In the genomic region with DNA sequence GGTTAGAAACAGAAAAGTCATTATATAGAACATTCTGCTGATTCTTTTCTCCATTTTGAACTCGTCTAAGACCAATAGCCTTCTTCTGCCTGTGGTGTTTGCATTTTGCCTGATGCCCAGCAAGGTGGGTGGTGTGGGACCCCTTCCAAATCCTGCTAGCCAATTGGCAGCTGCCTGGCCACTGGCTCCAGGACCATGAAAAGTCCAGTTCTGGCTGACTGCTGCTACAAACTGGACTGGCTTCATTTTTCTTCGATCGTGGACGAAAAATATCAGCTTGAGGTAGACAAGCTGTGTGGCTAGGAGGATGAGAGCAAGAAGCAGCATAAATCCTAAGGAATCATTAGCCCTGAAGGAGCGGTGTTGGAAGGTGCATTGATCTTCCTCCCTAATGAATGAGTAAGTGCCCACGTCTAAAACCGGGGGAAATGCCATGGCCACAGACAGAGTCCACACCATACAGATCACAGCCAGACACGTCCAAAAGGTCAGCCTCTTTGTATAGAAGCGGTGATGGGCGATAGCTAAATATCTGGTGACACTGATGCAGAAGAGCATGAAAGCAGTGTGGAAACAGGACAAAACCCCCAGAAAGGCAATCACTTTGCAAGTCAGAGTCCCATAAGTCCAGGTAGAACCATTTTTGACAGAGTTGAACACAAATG, we compare ENCODE assay signal across 12 cellular contexts. TPM values are rescaled to one million over a fixed set of nuclear protein-coding genes. Genes with fewer than 3 reads are reported as not detected.
"Had no signal": no experiment of that assay in that cellular context is flagged by ENCODE, and none has a peak within 500 bp of the region (broad histone marks: within the 10 kb centered on the region; RNA-seq: fewer than 3 reads in every experiment).

No MANE protein-coding gene starts in this region.

- H3K36me3 ChIP-seq: pancreas, vagina had no signal

- H3K27ac Mint-ChIP-seq: activated naive CD8-positive, alpha-beta T cell treated with anti-CD3 and anti-CD28 coated beads for 36 hours; activated T-helper 1 cell treated with anti-CD3 and anti-CD28 coated beads, Interleukin-12 subunit alpha, Interleukin-12 subunit beta, Interleukin-2, Interleukin-4 antibody, amounts not matched to agents 30 ng/mL and 10 ng/mL and 1 ng/mL, durations not matched to agents 14 hours and 24 hours and 36 hours; naive thymus-derived CD8-positive, alpha-beta T cell; T-helper 2 cell treated with Interferon-gamma antibody and Interleukin-4, amounts not matched to agents 5 μg/mL and 100 μg/mL, for 36 hours had no signal

- H3K4me3 Mint-ChIP-seq: activated naive CD8-positive, alpha-beta T cell treated with anti-CD3 and anti-CD28 coated beads for 36 hours; activated T-helper 1 cell treated with anti-CD3 and anti-CD28 coated beads, Interleukin-12 subunit alpha, Interleukin-12 subunit beta, Interleukin-2, Interleukin-4 antibody, amounts not matched to agents 30 ng/mL and 10 ng/mL and 1 ng/mL, durations not matched to agents 14 hours and 24 hours and 36 hours; naive thymus-derived CD8-positive, alpha-beta T cell; T-helper 2 cell treated with Interferon-gamma antibody and Interleukin-4, amounts not matched to agents 5 μg/mL and 100 μg/mL, for 36 hours had no signal

- H3K4me3 ChIP-seq: pancreas, vagina had no signal

- H3K36me3 Mint-ChIP-seq: activated naive CD8-positive, alpha-beta T cell treated with anti-CD3 and anti-CD28 coated beads for 36 hours; naive thymus-derived CD8-positive, alpha-beta T cell had no signal

- H3K9me3 Mint-ChIP-seq: activated naive CD8-positive, alpha-beta T cell treated with anti-CD3 and anti-CD28 coated beads for 36 hours; activated T-helper 1 cell treated with anti-CD3 and anti-CD28 coated beads, Interleukin-12 subunit alpha, Interleukin-12 subunit beta, Interleukin-2, Interleukin-4 antibody, amounts not matched to agents 30 ng/mL and 10 ng/mL and 1 ng/mL, durations not matched to agents 14 hours and 24 hours and 36 hours; T-helper 2 cell treated with Interferon-gamma antibody and Interleukin-4, amounts not matched to agents 5 μg/mL and 100 μg/mL, for 36 hours had no signal

- H3K9me3 ChIP-seq: pancreas, vagina had no signal

- H3K27me3 ChIP-seq: pancreas, vagina had no signal

- ATAC-seq: esophagus mucosa; left ventricle myocardium superior; naive thymus-derived CD8-positive, alpha-beta T cell; pancreas had no signal

- DNase-seq: activated naive CD8-positive, alpha-beta T cell treated with anti-CD3 and anti-CD28 coated beads for 36 hours; kidney; left ventricle myocardium superior; mesenchymal stem cell; naive thymus-derived CD8-positive, alpha-beta T cell; pancreas; stimulated activated CD4-positive, alpha-beta T cell treated with anti-CD3 and anti-CD28 coated beads, Interleukin-1b, Interleukin-23, amount 100 ng/mL, for 48 hours had no signal

- H3K4me1 ChIP-seq: pancreas, vagina had no signal

- H3K27ac ChIP-seq: pancreas, vagina had no signal

RNA-seq across cellular contexts. Expression of gene GPR85, which starts 2.7 kb away (rescaled TPM):
- total RNA-seq: activated CD8-positive, alpha-beta memory T cell treated with anti-CD3 and anti-CD28 coated beads for 36 hours; activated T-helper 1 cell treated with anti-CD3 and anti-CD28 coated beads, Interleukin-12 subunit alpha, Interleukin-12 subunit beta, Interleukin-2, Interleukin-4 antibody, amounts not matched to agents 30 ng/mL and 10 ng/mL and 1 ng/mL, durations not matched to agents 14 hours and 24 hours and 36 hours; naive thymus-derived CD8-positive, alpha-beta T cell; vagina had no signal
